In the genomic region with DNA sequence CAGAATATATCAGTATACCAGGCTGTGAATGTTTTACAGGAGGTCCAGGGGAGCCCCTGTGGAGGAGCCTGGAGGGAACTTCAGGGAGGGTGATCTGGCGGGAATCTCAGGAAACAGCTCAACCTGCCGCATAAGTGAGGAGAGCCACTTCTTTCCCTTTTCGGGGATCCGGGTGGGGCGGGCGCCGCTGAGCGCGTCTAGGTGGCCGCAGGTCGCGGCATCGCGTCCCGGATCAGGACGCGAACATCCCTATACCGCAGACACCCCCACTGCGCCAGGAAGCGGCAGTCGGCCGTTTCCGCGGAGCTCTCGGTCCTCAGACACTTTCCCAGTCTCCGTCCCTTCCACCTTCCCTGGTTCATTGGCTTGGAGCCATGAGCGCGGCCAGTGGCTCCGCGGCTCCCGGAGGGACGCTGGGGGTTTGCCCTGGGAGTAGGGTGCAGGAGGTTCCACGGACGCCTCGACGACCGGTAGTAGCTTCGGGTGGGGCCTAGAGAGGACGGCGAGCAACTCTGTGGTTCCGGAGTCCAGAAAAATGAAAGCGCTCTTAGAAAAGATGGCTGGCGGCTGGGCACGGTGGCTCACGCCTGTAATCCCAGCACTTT, we compare ENCODE assay signal across 6 cellular contexts. TPM values are rescaled to one million over a fixed set of nuclear protein-coding genes. Genes with fewer than 3 reads are reported as not detected.
DNase-seq lines count a peak whose midpoint lies in the region; FAIRE-seq and TF ChIP-seq lines count a peak whose summit lies in the region.

No MANE protein-coding gene starts in this region.

- peak overlapping the region; percentile 18; the same call in 1 of the 2 replicates for H2AFZ ChIP-seq in OCI-LY1 (ENCODE audit: low read length)

- H3K4me1 ChIP-seq in OCI-LY1 (ENCODE audit: insufficient read depth, low read length, severe bottlenecking): peaks cover 29% of the 10 kb centered on the region

- H3F3A ChIP-seq in OCI-LY1 (ENCODE audit: insufficient read depth, low read length): 0 out of 2 replicates have a peak, but pooled peaks cover 3% of the 10 kb centered on the region

- H3K4me3 ChIP-seq in OCI-LY1 (ENCODE audit: low read depth, low read length, poor library complexity, severe bottlenecking) (peak overlapping the region; percentile 57), epithelial cell of esophagus (ENCODE audit: low read length) (peak overlapping the region; percentile 25), skeletal muscle cell (ENCODE audit: low read depth, low read length) (peak overlapping the region; percentile 18)

- H3K27me3 ChIP-seq in OCI-LY1 (ENCODE audit: insufficient read depth, low read length): no peaks in the 10 kb centered on the region

- 0 out of 2 replicates have a peak, but pooled peaks cover 4% of the 10 kb centered on the region for H3K79me2 ChIP-seq in OCI-LY1 (ENCODE audit: insufficient read depth, low read length)

- FAIRE-seq in HTR-8/SVneo (lab: Jason Lieb, UNC): no peak

- H3K27ac ChIP-seq in OCI-LY1 (ENCODE audit: low read depth, low read length, poor library complexity, severe bottlenecking): peak overlapping the region; percentile 3

- TF ChIP-seq CTCF in OCI-LY1 (IDR thresholded peaks at IDR 0.05; ENCODE audit: low read length) (no peak), epithelial cell of esophagus (IDR thresholded peaks at IDR 0.05; ENCODE audit: insufficient read depth, low read depth, low read length, missing control alignments) (no peak)

- H3K9me2 ChIP-seq in OCI-LY1 (ENCODE audit: low read depth, low read length): no peaks in the 10 kb centered on the region

- DNase-seq in epithelial cell of esophagus (ENCODE audit: low read depth) (no peak), skeletal muscle cell (ENCODE audit: low read depth) (no peak), occipital lobe (lab: John Stamatoyannopoulos, UW) (no peak), LoVo (ENCODE audit: low spot score) (no peak), HTR-8/SVneo (ENCODE audit: insufficient read length, low spot score) (no peak)

- H3K36me3 ChIP-seq in OCI-LY1 (ENCODE audit: insufficient read depth, low read length): peaks cover 2% of the 10 kb centered on the region; the same call in 1 of the 2 replicates

- peak overlapping the region; percentile 60 for H3K9ac ChIP-seq in OCI-LY1 (ENCODE audit: low read length)

- peak overlapping the region; percentile 63 for H3K4me2 ChIP-seq in OCI-LY1 (ENCODE audit: low read length)

- H3K9me3 ChIP-seq in OCI-LY1 (ENCODE audit: low read length): no peaks in the 10 kb centered on the region

- no peaks in the 10 kb centered on the region for H4K20me1 ChIP-seq in OCI-LY1 (ENCODE audit: insufficient read depth, low read length)

RNA-seq across cellular contexts. Expression of a gene that starts 3.1 kb away (rescaled TPM):
- 6.9 TPM for total RNA-seq in occipital lobe

RNA-seq across cellular contexts. Expression of a gene that starts 10.2 kb away (rescaled TPM):
- total RNA-seq in occipital lobe: 5.9 TPM

RNA-seq across cellular contexts. Expression of a gene that starts 24.2 kb away (rescaled TPM):
- 16.1 TPM for total RNA-seq in occipital lobe

RNA-seq across cellular contexts. Expression of a gene that starts 26.7 kb away (rescaled TPM):
- total RNA-seq in occipital lobe: 12.6 TPM

RNA-seq across cellular contexts. Expression of a gene that starts 34.9 kb away (rescaled TPM):
- total RNA-seq in occipital lobe: 28.4 TPM
